Comparison of ENCODE assay signal across 9 cellular contexts in the genomic region with DNA sequence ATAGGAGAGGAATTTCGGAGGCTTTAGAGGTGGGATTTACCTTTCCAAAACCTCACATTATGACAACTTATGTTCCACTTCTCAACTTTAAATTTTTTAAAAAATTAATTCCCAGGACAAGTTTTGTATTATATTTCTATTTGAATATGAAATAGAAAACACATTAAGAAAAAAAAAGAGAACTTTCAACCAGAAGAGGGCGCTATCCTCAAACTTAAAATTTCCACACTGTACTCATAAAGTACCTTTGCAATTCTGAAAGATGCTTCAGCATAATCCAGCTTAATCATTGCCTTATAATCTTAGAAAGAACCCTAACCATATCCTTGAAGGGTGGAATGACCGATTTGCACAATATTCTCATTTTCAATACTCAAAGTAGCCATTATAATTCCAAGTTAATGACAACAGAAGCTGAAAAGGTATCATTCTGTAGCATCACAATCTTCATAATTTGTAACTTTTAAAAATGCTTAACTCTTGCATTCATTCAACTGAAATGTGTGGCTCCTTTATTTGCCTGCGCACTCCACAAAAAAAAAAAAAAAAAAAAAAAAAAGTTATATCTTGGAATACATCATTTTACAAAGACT.
A peak's percentile ranks its signal among the peaks of the same experiment; 100 is the strongest.
DNase-seq lines count a peak whose midpoint lies in the region; ATAC-seq, FAIRE-seq and TF ChIP-seq lines count a peak whose summit lies in the region.
"Had no signal": no experiment of that assay in that cellular context is flagged by ENCODE, and none has a peak within 500 bp of the region (broad histone marks: within the 10 kb centered on the region; RNA-seq: fewer than 3 reads in every experiment).

No MANE protein-coding gene starts in this region.

- H3K9me3 ChIP-seq in heart left ventricle (no peaks in the 10 kb centered on the region), right cardiac atrium (ENCODE audit: control insufficient read depth, low read length) (no peaks in the 10 kb centered on the region), upper lobe of right lung (no peaks in the 10 kb centered on the region)

- no peak for TF ChIP-seq POLR2A in heart left ventricle (IDR thresholded peaks at IDR 0.05)

- H3K4me1 Mint-ChIP-seq in activated CD4-positive, alpha-beta memory T cell treated with anti-CD3 and anti-CD28 coated beads for 36 hours (ENCODE audit: low read depth) = no peaks in the 10 kb centered on the region

- TF ChIP-seq CTCF in heart left ventricle (IDR thresholded peaks at IDR 0.05) (peak; percentile 32 to 62 (median 50)), foreskin keratinocyte (conservative IDR thresholded peaks at IDR 0.05) (peak; percentile 75), upper lobe of right lung (IDR thresholded peaks at IDR 0.05) (peak; percentile 47)

- intact Hi-C loops in heart left ventricle (cut with DNase I) (loop anchor here in 5 of 10 donors (2.0 to 5.0 kb wide), 3 partner anchors 598 to 902 kb away; partner anchors contain the start of gene GBA3 (in 2 of the 5)), right cardiac atrium (cut with DNase I) (loop anchor here in 3 of 4 donors (5.0 to 10.0 kb wide), 2 partner anchors 894 to 902 kb away; partner anchors contain the start of gene GBA3 (in 2 of the 3)), upper lobe of right lung (cut with DNase I) (no loop called here)
- intact Hi-C loops in activated CD4-positive, alpha-beta memory T cell treated with anti-CD3 and anti-CD28 coated beads for 36 hours (cut with micrococcal nuclease) = no loop called here

- no peak overlapping the region for H3K27ac ChIP-seq in heart left ventricle
- H3K27ac ChIP-seq in right cardiac atrium (ENCODE audit: low read length) = no peak overlapping the region
- H3K27ac ChIP-seq in foreskin keratinocyte = no peak overlapping the region
- H3K27ac ChIP-seq in upper lobe of right lung = no peak overlapping the region

- DNase-seq in heart left ventricle (no peak), right cardiac atrium (no peak), RCC 7860 (ENCODE audit: low spot score) (no peak), foreskin keratinocyte (peak in 1 of 2 donors; percentile 35), upper lobe of right lung (no peak)
- DNase-seq in activated CD8-positive, alpha-beta memory T cell treated with anti-CD3 and anti-CD28 coated beads, Interleukin-2, amount 50 U/mL, for 48 hours = no peak
- no peak for DNase-seq in activated CD4-positive, alpha-beta memory T cell treated with anti-CD3 and anti-CD28 coated beads for 36 hours
- no peak for DNase-seq in activated CD4-positive, alpha-beta T cell treated with anti-CD3 and anti-CD28 coated beads for 4 hours
- DNase-seq: activated T-cell treated with anti-CD3 and anti-CD28 coated beads, Interleukin-2, amount 50 U/mL, for 24 hours had no signal

- ATAC-seq in heart left ventricle (no peak), right cardiac atrium (no peak), foreskin keratinocyte (peak; percentile 24), upper lobe of right lung (no peak)

- H3K4me3 ChIP-seq in heart left ventricle (no peak overlapping the region), right cardiac atrium (ENCODE audit: low read length) (no peak overlapping the region), upper lobe of right lung (no peak overlapping the region)

- H3K4me3 Mint-ChIP-seq in activated CD4-positive, alpha-beta memory T cell treated with anti-CD3 and anti-CD28 coated beads for 36 hours = no peak overlapping the region
- H3K4me3 Mint-ChIP-seq: activated T-cell treated with anti-CD3 and anti-CD28 coated beads, Interleukin-2, amount 50 U/mL, for 24 hours had no signal

- H3K27me3 ChIP-seq in heart left ventricle (no peaks in the 10 kb centered on the region), right cardiac atrium (ENCODE audit: control insufficient read depth, insufficient read depth) (no peaks in the 10 kb centered on the region), foreskin keratinocyte (no peaks in the 10 kb centered on the region), upper lobe of right lung (no peaks in the 10 kb centered on the region)

- H3K4me1 ChIP-seq in heart left ventricle = no peaks in the 10 kb centered on the region
- H3K4me1 ChIP-seq in right cardiac atrium (ENCODE audit: control insufficient read depth, insufficient read depth, low read length) = no peaks in the 10 kb centered on the region
- H3K4me1 ChIP-seq in foreskin keratinocyte = no peaks in the 10 kb centered on the region
- H3K4me1 ChIP-seq in upper lobe of right lung = no peaks in the 10 kb centered on the region

- CTCF ChIA-PET in activated CD4-positive, alpha-beta memory T cell treated with anti-CD3 and anti-CD28 coated beads for 36 hours (lab: Charles Lee) = interaction anchor here (0.6 to 4.1 kb wide), 6 partner anchors 8 to 600 kb away, joined by 3 to 61 read pairs (median 4); no protein-coding TSS in a partner anchor

- H3K27me3 Mint-ChIP-seq in activated CD4-positive, alpha-beta memory T cell treated with anti-CD3 and anti-CD28 coated beads for 36 hours = no peaks in the 10 kb centered on the region
- H3K27me3 Mint-ChIP-seq: activated T-cell treated with anti-CD3 and anti-CD28 coated beads, Interleukin-2, amount 50 U/mL, for 24 hours had no signal

- no peaks in the 10 kb centered on the region for H3K36me3 Mint-ChIP-seq in activated CD4-positive, alpha-beta memory T cell treated with anti-CD3 and anti-CD28 coated beads for 36 hours

- H3K9me3 Mint-ChIP-seq in activated CD4-positive, alpha-beta memory T cell treated with anti-CD3 and anti-CD28 coated beads for 36 hours = no peaks in the 10 kb centered on the region
- H3K9me3 Mint-ChIP-seq: activated T-cell treated with anti-CD3 and anti-CD28 coated beads, Interleukin-2, amount 50 U/mL, for 24 hours had no signal

- no peak overlapping the region for H3K27ac Mint-ChIP-seq in activated CD4-positive, alpha-beta memory T cell treated with anti-CD3 and anti-CD28 coated beads for 36 hours
- H3K27ac Mint-ChIP-seq: activated T-cell treated with anti-CD3 and anti-CD28 coated beads, Interleukin-2, amount 50 U/mL, for 24 hours had no signal

- 31 to 36% (median 34%) methylated on average over 4 of the region's 4 CpGs for WGBS in heart left ventricle, 4 donors
- 35% methylated on average over 4 of the region's 4 CpGs for WGBS in right cardiac atrium

- H3K36me3 ChIP-seq in heart left ventricle (no peaks in the 10 kb centered on the region), upper lobe of right lung (no peaks in the 10 kb centered on the region)

- peak; percentile 87 for FAIRE-seq in RCC 7860 (lab: Jason Lieb, UNC)

- POLR2A ChIA-PET in activated CD4-positive, alpha-beta memory T cell treated with anti-CD3 and anti-CD28 coated beads for 36 hours (lab: Charles Lee) = no interaction called here

Comparison
In these comparisons a context has a peak if more than half of its experiments do, and no peak if none do; other contexts are left out.
1. intact Hi-C loops: an anchor here in right cardiac atrium (5.0 to 10.0 kb wide); none called in upper lobe of right lung and activated CD4-positive, alpha-beta memory T cell treated with anti-CD3 and anti-CD28 coated beads for 36 hours.